ENCODE assay signal across 1 cellular context in genomic region chr2:241734467-241735208, GRCh38.
TF ChIP-seq lines count a peak whose summit lies in the region.

Gene D2HGDH (plus strand): TSS chr2:241734630. CDS start chr2:241735225, 595 bp downstream.

TF ChIP-seq in HepG2, 621 proteins besides CTCF, POLR2A, EP300 and RAD21 (continued from another document and continues in another):
- TF ChIP-seq SIN3A (IDR thresholded peaks at IDR 0.05; ENCODE audit: borderline replicate concordance, low read depth, low read length) = peak; percentile 51; the same call in 1 of the 2 replicates
- TF ChIP-seq NR2F1 (CRISPR knock-in tag; IDR thresholded peaks at IDR 0.05) = peak in 1 of 2 experiments; percentile 68; a peak in 2 of 4 replicates
- peak; percentile 57; the same call in 1 of the 2 replicates for TF ChIP-seq TOPORS (CRISPR knock-in tag; IDR thresholded peaks at IDR 0.05)
- peak; percentile 64; the same call in 1 of the 2 replicates for TF ChIP-seq ZNF557 (CRISPR knock-in tag; IDR thresholded peaks at IDR 0.05)
- TF ChIP-seq SAFB2 (CRISPR knock-in tag; IDR thresholded peaks at IDR 0.05; ENCODE audit: borderline replicate concordance, low read depth) = peak; percentile 90
- TF ChIP-seq ZNF770 (CRISPR knock-in tag; IDR thresholded peaks at IDR 0.05) = 0 out of 2 replicates have a peak, but pooled peaks have one; percentile 60
- TF ChIP-seq REL (CRISPR knock-in tag; conservative IDR thresholded peaks at IDR 0.05) = peak; percentile 60; the same call in 1 of the 2 replicates
- TF ChIP-seq MTA1 (CRISPR knock-in tag; IDR thresholded peaks at IDR 0.05; ENCODE audit: borderline replicate concordance) = peak; percentile 65; the same call in 1 of the 2 replicates
- no peak for TF ChIP-seq SSRP1 (CRISPR knock-in tag; IDR thresholded peaks at IDR 0.05)
- TF ChIP-seq ZNF333 (CRISPR knock-in tag; IDR thresholded peaks at IDR 0.05; ENCODE audit: borderline replicate concordance) = peak; percentile 14; the same call in 1 of the 2 replicates
- TF ChIP-seq MED1 (CRISPR knock-in tag; IDR thresholded peaks at IDR 0.05) = peak; percentile 14; the same call in 1 of the 2 replicates
- peak; percentile 4; the same call in 1 of the 2 replicates for TF ChIP-seq FOSL1 (CRISPR knock-in tag; IDR thresholded peaks at IDR 0.05; ENCODE audit: borderline replicate concordance)
- 0 out of 2 replicates have a peak, but pooled peaks have one; percentile 67 for TF ChIP-seq E2F1 (CRISPR knock-in tag; IDR thresholded peaks at IDR 0.05)
- TF ChIP-seq IRF9 (CRISPR knock-in tag; IDR thresholded peaks at IDR 0.05; ENCODE audit: borderline replicate concordance) = peak; percentile 83; the same call in 1 of the 2 replicates
- TF ChIP-seq DR1 (CRISPR knock-in tag; IDR thresholded peaks at IDR 0.05) = 0 out of 2 replicates have a peak, but pooled peaks have one; percentile 25
- no peak for TF ChIP-seq ZNF572 (CRISPR knock-in tag; IDR thresholded peaks at IDR 0.05)
- peak; percentile 76 for TF ChIP-seq CBX1 (IDR thresholded peaks at IDR 0.05; ENCODE audit: low read depth)
- 0 out of 2 replicates have a peak, but pooled peaks have one; percentile 16 for TF ChIP-seq ZNF383 (CRISPR knock-in tag; IDR thresholded peaks at IDR 0.05; ENCODE audit: borderline replicate concordance)
- TF ChIP-seq ZNF281 (CRISPR knock-in tag; IDR thresholded peaks at IDR 0.05; ENCODE audit: borderline replicate concordance) = peak; percentile 91; the same call in 1 of the 2 replicates
- 0 out of 2 replicates have a peak, but pooled peaks have one; percentile 32 for TF ChIP-seq HBP1 (CRISPR knock-in tag; IDR thresholded peaks at IDR 0.05; ENCODE audit: low read depth)
- TF ChIP-seq SP1 (IDR thresholded peaks at IDR 0.05) = no peak
- peak; percentile 72; the same call in 1 of the 2 replicates for TF ChIP-seq SP1 (CRISPR knock-in tag; IDR thresholded peaks at IDR 0.05)
- peak; percentile 91 for TF ChIP-seq ZXDC (CRISPR knock-in tag; IDR thresholded peaks at IDR 0.05)
- no peak for TF ChIP-seq ATRX (CRISPR knock-in tag; IDR thresholded peaks at IDR 0.05; ENCODE audit: borderline replicate concordance)
- TF ChIP-seq ZNF772 (CRISPR knock-in tag; IDR thresholded peaks at IDR 0.05) = 0 out of 2 replicates have a peak, but pooled peaks have one; percentile 0
- TF ChIP-seq MXD4 (CRISPR knock-in tag; IDR thresholded peaks at IDR 0.05) = peak; percentile 55
- TF ChIP-seq ZNF235 (CRISPR knock-in tag; IDR thresholded peaks at IDR 0.05; ENCODE audit: borderline replicate concordance) = peak; percentile 63
- peak; percentile 59 for TF ChIP-seq ZNF142 (CRISPR knock-in tag; IDR thresholded peaks at IDR 0.05)
- no peak for TF ChIP-seq ZNF816 (CRISPR knock-in tag; IDR thresholded peaks at IDR 0.05; ENCODE audit: borderline replicate concordance)
- peak; percentile 87 for TF ChIP-seq ZBTB14 (CRISPR knock-in tag; IDR thresholded peaks at IDR 0.05)
- peak; percentile 45 for TF ChIP-seq YY1 (IDR thresholded peaks at IDR 0.05; ENCODE audit: insufficient read depth, insufficient replicate concordance, low read depth, low read length)
- TF ChIP-seq ZNF234 (CRISPR knock-in tag; conservative IDR thresholded peaks at IDR 0.05) = 0 out of 2 replicates have a peak, but pooled peaks have one; percentile 91
- TF ChIP-seq ZNF780A (CRISPR knock-in tag; IDR thresholded peaks at IDR 0.05) = 0 out of 2 replicates have a peak, but pooled peaks have one; percentile 3
- TF ChIP-seq ZNF589 (CRISPR knock-in tag; conservative IDR thresholded peaks at IDR 0.05) = 0 out of 2 replicates have a peak, but pooled peaks have one; percentile 63
- peak; percentile 57; the same call in 1 of the 2 replicates for TF ChIP-seq ZFP36L1 (CRISPR knock-in tag; IDR thresholded peaks at IDR 0.05)
- TF ChIP-seq ZNF615 (CRISPR knock-in tag; IDR thresholded peaks at IDR 0.05; ENCODE audit: borderline replicate concordance) = no peak
- TF ChIP-seq ASH2L (IDR thresholded peaks at IDR 0.05; ENCODE audit: insufficient read length, low read depth, low read length) = peak; percentile 82
